Comparison of ENCODE assay signal across 9 cellular contexts in genomic region chr18:32730068-32730467, GRCh38. TPM values are rescaled to one million over a fixed set of nuclear protein-coding genes. Genes with fewer than 3 reads are reported as not detected.
DNase-seq lines count a peak whose midpoint lies in the region; ATAC-seq and TF ChIP-seq lines count a peak whose summit lies in the region.
"Had no signal": no experiment of that assay in that cellular context is flagged by ENCODE, and none has a peak within 500 bp of the region (broad histone marks: within the 10 kb centered on the region; RNA-seq: fewer than 3 reads in every experiment).

No MANE protein-coding gene starts in this region.

- CTCF ChIA-PET in OCI-LY7 (lab: Charles Lee; ENCODE audit: unreplicated experiment): no interaction called here

- H3K4me1 ChIP-seq in OCI-LY7 (ENCODE audit: insufficient read depth, low read length, poor library complexity, severe bottlenecking): peaks cover 13% of the 10 kb centered on the region
- no peaks in the 10 kb centered on the region for H3K4me1 ChIP-seq in suprapubic skin

- TF ChIP-seq EP300 in suprapubic skin (IDR thresholded peaks at IDR 0.05): no peak

- intact Hi-C loops in OCI-LY7 (cut with micrococcal nuclease; ENCODE audit: unreplicated experiment): no loop called here
- intact Hi-C loops in posterior cingulate gyrus (cut with DNase I): no loop called here

- H3K27me3 ChIP-seq in suprapubic skin: no peaks in the 10 kb centered on the region

- H3K27me3 Mint-ChIP-seq in activated T-cell treated with anti-CD3 and anti-CD28 coated beads, Interleukin-2, amount 50 U/mL, for 4 hours (ENCODE audit: low read depth): no peaks in the 10 kb centered on the region

- no peaks in the 10 kb centered on the region for H3K9me2 ChIP-seq in OCI-LY7 (ENCODE audit: insufficient read depth, low read length)

- H3K4me1 Mint-ChIP-seq in activated T-cell treated with anti-CD3 and anti-CD28 coated beads, Interleukin-2, amount 50 U/mL, for 4 hours (ENCODE audit: low read depth): peaks cover 18% of the 10 kb centered on the region

- no peaks in the 10 kb centered on the region for H3K9me3 ChIP-seq in OCI-LY7 (ENCODE audit: low read length)
- H3K9me3 ChIP-seq in suprapubic skin: no peaks in the 10 kb centered on the region

- peak overlapping the region; percentile 65 for H3K4me3 Mint-ChIP-seq in activated T-cell treated with anti-CD3 and anti-CD28 coated beads, Interleukin-2, amount 50 U/mL, for 4 hours
- H3K4me3 Mint-ChIP-seq: activated CD8-positive, alpha-beta memory T cell treated with anti-CD3 and anti-CD28 coated beads, Interleukin-2, amount 10 ng/mL, durations not matched to agents 7 days and 5 days had no signal

- no peak for TF ChIP-seq POLR2A in suprapubic skin (IDR thresholded peaks at IDR 0.05)

- H3K9me3 Mint-ChIP-seq in activated T-cell treated with anti-CD3 and anti-CD28 coated beads, Interleukin-2, amount 50 U/mL, for 4 hours: no peaks in the 10 kb centered on the region

- H4K20me1 ChIP-seq in OCI-LY7 (ENCODE audit: insufficient read depth, low read length): no peaks in the 10 kb centered on the region

- H3K27ac ChIP-seq in OCI-LY7 (ENCODE audit: low read depth, low read length, poor library complexity, severe bottlenecking) (peak overlapping the region; percentile 34), suprapubic skin (no peak overlapping the region)

- H3K4me2 ChIP-seq in OCI-LY7 (ENCODE audit: low read length): peak overlapping the region; percentile 91

- no TSS peak for BruUV-seq in OCI-LY7 (replicated peaks; lab: Mats Ljungman, UMichigan)

- no peak for ATAC-seq in activated T-cell treated with anti-CD3 and anti-CD28 coated beads, Interleukin-2, amount 50 U/mL, for 4 hours
- ATAC-seq: activated CD8-positive, alpha-beta memory T cell treated with anti-CD3 and anti-CD28 coated beads, Interleukin-2, amount 10 ng/mL, durations not matched to agents 7 days and 5 days had no signal

- H2AFZ ChIP-seq in OCI-LY7 (ENCODE audit: low read length): peak overlapping the region; percentile 93

- H3K36me3 ChIP-seq in OCI-LY7 (ENCODE audit: insufficient read depth, low read length) (no peaks in the 10 kb centered on the region; the same call in 1 of the 2 replicates), suprapubic skin (no peaks in the 10 kb centered on the region)

- WGBS in suprapubic skin: 15% methylated on average over 2 of the region's 2 CpGs

- DNase-seq in activated T-cell treated with anti-CD3 and anti-CD28 coated beads, Interleukin-2, amount 50 U/mL, for 4 hours: no peak
- DNase-seq in activated T-cell treated with anti-CD3 and anti-CD28 coated beads, Interleukin-2, amount 50 U/mL, for 1 hour: no peak
- DNase-seq in OCI-LY7 (ENCODE audit: low spot score): no peak
- no peak for DNase-seq in fibroblast of mammary gland (ENCODE audit: low read depth)
- no peak for DNase-seq in suprapubic skin (ENCODE audit: low spot score in 2 of 2)
- no peak for DNase-seq in posterior cingulate gyrus
- no peak for DNase-seq in hypothalamus (lab: John Stamatoyannopoulos, UW)
- DNase-seq in 8988T: no peak
- DNase-seq: activated CD8-positive, alpha-beta memory T cell treated with anti-CD3 and anti-CD28 coated beads, Interleukin-2, amount 10 ng/mL, durations not matched to agents 7 days and 5 days had no signal

- peaks cover 2% of the 10 kb centered on the region for H3K36me3 Mint-ChIP-seq in activated T-cell treated with anti-CD3 and anti-CD28 coated beads, Interleukin-2, amount 50 U/mL, for 4 hours (ENCODE audit: insufficient read depth)
- H3K36me3 Mint-ChIP-seq: activated CD8-positive, alpha-beta memory T cell treated with anti-CD3 and anti-CD28 coated beads, Interleukin-2, amount 10 ng/mL, durations not matched to agents 7 days and 5 days had no signal

- H3K79me2 ChIP-seq in OCI-LY7 (ENCODE audit: insufficient read depth, low read depth, low read length): no peaks in the 10 kb centered on the region

- POLR2A ChIA-PET in OCI-LY7 (lab: Charles Lee): no interaction called here

- H3K4me3 ChIP-seq in OCI-LY7 (ENCODE audit: low read depth, low read length, poor library complexity, severe bottlenecking) (peak overlapping the region; percentile 67), fibroblast of mammary gland (ENCODE audit: control insufficient read depth, low read depth, low read length) (peak overlapping the region; percentile 38), suprapubic skin (peak overlapping the region; percentile 45)

- TF ChIP-seq CTCF in OCI-LY7 (conservative IDR thresholded peaks at IDR 0.05; ENCODE audit: low read length) (no peak), fibroblast of mammary gland (conservative IDR thresholded peaks at IDR 0.05; ENCODE audit: control insufficient read depth, insufficient read depth, low read depth, low read length) (no peak), suprapubic skin (IDR thresholded peaks at IDR 0.05) (no peak)

RNA-seq across cellular contexts. Expression of gene KLHL14, which starts 42.8 kb away (rescaled TPM):
- not detected for total RNA-seq in activated T-cell treated with anti-CD3 and anti-CD28 coated beads, Interleukin-2, amount 50 U/mL, for 4 hours
- total RNA-seq in OCI-LY7 (2014; rRNA removed; shearing (Covaris generic)): 1.4 and 2.8 TPM in 2 replicates
- total RNA-seq in OCI-LY7 (2022) (0.33 and 0.57 TPM in 2 replicates), suprapubic skin (under 1 TPM in 2 of 4 donors, not detected in 2; 0.13 to 0.24 TPM)
- total RNA-seq: activated CD8-positive, alpha-beta memory T cell treated with anti-CD3 and anti-CD28 coated beads, Interleukin-2, amount 10 ng/mL, durations not matched to agents 7 days and 5 days had no signal
